ENCODE assay signal across 35 cellular contexts in genomic region chr1:84509029-84509428, GRCh38.
"Had no signal": no experiment of that assay in that cellular context is flagged by ENCODE, and none has a peak within 500 bp of the region (broad histone marks: within the 10 kb centered on the region; RNA-seq: fewer than 3 reads in every experiment).

No MANE protein-coding gene starts in this region.

- H3K27me3 ChIP-seq: MG63 had no signal

- H3K4me3 ChIP-seq: MG63 had no signal

- DNase-seq: MG63, MM.1S, MV-4-11, NCI-H1048, NCI-H1092, NCI-H1092 treated with DMSO at 0.1 percent for 48 hours, NCI-H1105, NCI-H1105 treated with DMSO at 0.1 percent for 48 hours, NCI-H1417, NCI-H1417 treated with DMSO at 0.1 percent for 48 hours, NCI-H1436, NCI-H1436 treated with DMSO at 0.1 percent for 48 hours, NCI-H146, NCI-H1694, NCI-H1694 treated with DMSO at 0.1 percent for 48 hours, NCI-H187, NCI-H187 treated with DMSO at 0.1 percent for 48 hours, NCI-H1930, NCI-H2029, NCI-H2029 treated with DMSO at 0.1 percent for 48 hours, NCI-H2081, NCI-H2081 treated with DMSO at 0.1 percent for 48 hours, NCI-H2107, NCI-H2171, NCI-H2171 treated with DMSO at 0.1 percent for 48 hours, NCI-H2227 treated with DMSO at 0.1 percent for 48 hours, NCI-H226, NCI-H345, NCI-H446, NCI-H446 treated with DMSO at 0.1 percent for 48 hours, NCI-H510A, NCI-H510A treated with DMSO at 0.1 percent for 48 hours, NCI-H524, NCI-H524 treated with DMSO at 0.1 percent for 48 hours, NCI-H526 had no signal
